ENCODE assay signal across 17 cellular contexts in the genomic region with DNA sequence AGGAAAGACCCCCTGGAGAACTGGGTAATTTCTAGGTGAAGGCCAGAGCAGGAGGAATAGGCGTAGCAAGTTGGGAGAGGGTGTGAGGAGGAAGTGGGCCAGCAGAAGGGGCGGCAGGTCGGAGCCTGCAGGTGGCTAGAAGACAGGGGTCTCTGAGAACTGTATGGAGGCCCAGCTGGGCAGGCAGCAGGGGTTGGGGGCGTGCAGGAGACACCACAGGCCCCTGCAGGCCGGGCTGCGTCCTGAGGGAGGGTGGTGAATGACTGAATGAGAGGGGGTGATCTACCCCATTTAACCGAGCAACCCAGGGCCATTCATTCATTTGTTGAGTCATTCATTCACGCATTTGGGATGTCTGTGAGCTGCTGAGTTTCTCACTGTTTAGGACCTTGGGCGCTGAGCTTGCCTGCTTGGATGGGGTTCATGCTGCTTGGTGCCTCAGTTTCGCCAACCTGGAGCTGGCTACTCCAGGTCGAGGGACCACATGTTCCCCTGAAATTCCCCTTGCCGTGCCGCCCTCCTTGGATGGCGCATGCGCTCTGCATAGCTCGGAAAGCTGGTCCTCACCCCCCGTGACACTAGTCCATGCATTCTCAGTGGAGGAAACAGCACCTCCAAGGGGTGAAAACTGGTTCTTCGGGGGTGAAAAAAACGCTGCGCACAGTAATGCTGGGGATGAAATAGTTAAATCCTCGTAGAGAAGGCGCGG. TPM values are rescaled to one million over a fixed set of nuclear protein-coding genes. Genes with fewer than 3 reads are reported as not detected.
"Had no signal": no experiment of that assay in that cellular context is flagged by ENCODE, and none has a peak within 500 bp of the region (broad histone marks: within the 10 kb centered on the region; RNA-seq: fewer than 3 reads in every experiment).

No MANE protein-coding gene starts in this region.

- H3K4me1 Mint-ChIP-seq: activated naive CD8-positive, alpha-beta T cell treated with anti-CD3 and anti-CD28 coated beads, Interleukin-2, amount 10 ng/mL, durations not matched to agents 7 days and 5 days; natural killer cell; stimulated activated memory B cell treated with anti-CD40 and anti-IgM and Interleukin-4, amounts not matched to agents 10 μg/mL and 1 μg/mL and 100 μg/mL, for 72 hours had no signal

- H3K4me1 ChIP-seq: ascending aorta, breast epithelium, right atrium auricular region, tibial artery had no signal

- H3K9me3 ChIP-seq: ascending aorta, breast epithelium, right atrium auricular region, tibial artery had no signal

- H3K9me3 Mint-ChIP-seq: activated naive CD8-positive, alpha-beta T cell treated with anti-CD3 and anti-CD28 coated beads, Interleukin-2, amount 10 ng/mL, durations not matched to agents 7 days and 5 days; natural killer cell; stimulated activated memory B cell treated with anti-CD40 and anti-IgM and Interleukin-4, amounts not matched to agents 10 μg/mL and 1 μg/mL and 100 μg/mL, for 72 hours had no signal

- DNase-seq: activated CD4-positive, alpha-beta T cell treated with anti-CD3 and anti-CD28 coated beads, Interleukin-2, amount 50 U/mL, for 1 hour; activated naive CD4-positive, alpha-beta T cell; activated naive CD8-positive, alpha-beta T cell treated with anti-CD3 and anti-CD28 coated beads, Interleukin-2, amount 10 ng/mL, durations not matched to agents 7 days and 5 days; dorsolateral prefrontal cortex; left ventricle myocardium superior; mesendoderm; natural killer cell; occipital lobe; stimulated activated CD4-positive, alpha-beta T cell treated with anti-CD3 and anti-CD28 coated beads, Interleukin-2, amount 100 ng/mL, for 48 hours; tibial artery had no signal

- H3K4me3 ChIP-seq: ascending aorta, breast epithelium, right atrium auricular region, tibial artery had no signal

- H3K4me3 Mint-ChIP-seq: activated naive CD8-positive, alpha-beta T cell treated with anti-CD3 and anti-CD28 coated beads, Interleukin-2, amount 10 ng/mL, durations not matched to agents 7 days and 5 days; natural killer cell; stimulated activated memory B cell treated with anti-CD40 and anti-IgM and Interleukin-4, amounts not matched to agents 10 μg/mL and 1 μg/mL and 100 μg/mL, for 72 hours had no signal

- ATAC-seq: left ventricle myocardium superior, natural killer cell had no signal

- H3K36me3 Mint-ChIP-seq: activated naive CD8-positive, alpha-beta T cell treated with anti-CD3 and anti-CD28 coated beads, Interleukin-2, amount 10 ng/mL, durations not matched to agents 7 days and 5 days; natural killer cell; stimulated activated memory B cell treated with anti-CD40 and anti-IgM and Interleukin-4, amounts not matched to agents 10 μg/mL and 1 μg/mL and 100 μg/mL, for 72 hours had no signal

- H3K27ac ChIP-seq: ascending aorta, breast epithelium, right atrium auricular region, tibial artery had no signal

- H3K27ac Mint-ChIP-seq: activated naive CD8-positive, alpha-beta T cell treated with anti-CD3 and anti-CD28 coated beads, Interleukin-2, amount 10 ng/mL, durations not matched to agents 7 days and 5 days; stimulated activated memory B cell treated with anti-CD40 and anti-IgM and Interleukin-4, amounts not matched to agents 10 μg/mL and 1 μg/mL and 100 μg/mL, for 72 hours had no signal

- H3K36me3 ChIP-seq: ascending aorta, breast epithelium, right atrium auricular region, tibial artery had no signal

- H3K27me3 ChIP-seq: ascending aorta, right atrium auricular region had no signal

RNA-seq across cellular contexts. Expression of gene MPPED1, which starts 15.6 kb away (rescaled TPM):
- total RNA-seq: activated CD8-positive, alpha-beta memory T cell treated with anti-CD3 and anti-CD28 coated beads for 36 hours; activated naive CD8-positive, alpha-beta T cell treated with anti-CD3 and anti-CD28 coated beads, Interleukin-2, amount 10 ng/mL, durations not matched to agents 7 days and 5 days; ascending aorta; kidney epithelial cell; left ventricle myocardium superior; natural killer cell; posterior vena cava; right atrium auricular region had no signal
